In the genomic region with DNA sequence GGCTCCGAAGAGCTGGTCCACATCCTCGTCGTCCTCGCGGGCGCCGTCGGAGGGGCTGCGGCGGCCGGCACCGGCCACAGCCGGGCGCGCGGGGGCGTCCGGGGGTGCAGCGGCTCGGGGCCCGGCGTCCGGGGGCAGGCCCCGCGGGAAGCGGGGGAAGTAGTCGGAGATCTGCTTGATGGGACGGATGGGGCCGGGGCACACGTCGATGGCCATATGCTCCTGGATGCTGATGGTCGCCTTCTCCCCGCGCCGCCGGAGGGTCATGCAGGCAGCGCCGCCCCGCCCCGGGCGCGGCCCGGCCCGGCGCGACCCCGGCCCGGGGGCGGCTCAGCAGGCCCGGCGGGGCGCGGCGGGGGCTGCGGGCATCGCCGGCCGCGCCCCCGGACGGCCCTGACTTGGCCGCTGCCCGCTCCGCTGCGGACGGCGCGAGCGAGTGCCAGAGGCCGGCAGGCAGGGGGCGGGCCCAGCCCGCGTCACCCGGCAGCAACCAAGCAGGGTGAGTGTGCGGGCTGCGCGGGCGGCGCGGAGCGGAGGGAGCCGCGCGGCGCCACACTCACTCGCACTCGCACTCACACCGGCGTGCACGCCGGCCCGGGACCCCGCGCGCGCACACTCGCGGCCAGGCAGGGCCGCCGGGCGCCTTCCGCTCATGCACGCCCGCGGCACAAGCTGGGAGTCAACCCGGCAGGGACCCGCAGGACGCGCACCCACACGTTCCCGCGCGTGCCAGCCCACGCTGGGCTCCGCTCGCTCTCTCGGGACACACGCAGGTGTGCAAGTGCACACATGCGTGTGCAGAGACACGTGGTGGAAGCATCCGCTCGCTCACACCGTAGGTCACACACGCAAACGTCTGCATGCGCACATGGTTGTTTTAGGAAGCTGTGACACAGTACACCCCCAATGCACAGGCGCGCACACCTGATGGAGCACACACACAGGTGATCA, we compare ENCODE assay signal across 8 cellular contexts. TPM values are rescaled to one million over a fixed set of nuclear protein-coding genes. Genes with fewer than 3 reads are reported as not detected.
A peak's percentile ranks its signal among the peaks of the same experiment; 100 is the strongest.
DNase-seq lines count a peak whose midpoint lies in the region; ATAC-seq and TF ChIP-seq lines count a peak whose summit lies in the region.

A gene (minus strand): TSS at position 438 of the 951 bp plus-strand sequence. CDS start 171 bp downstream, at position 267.

- H3K36me3 Mint-ChIP-seq in activated CD4-positive, alpha-beta T cell treated with anti-CD3 and anti-CD28 coated beads, Interleukin-2, amount 10 ng/mL, durations not matched to agents 7 days and 5 days (ENCODE audit: low read depth) = no peaks in the 10 kb centered on the region

- H3K4me3 ChIP-seq in HCT116 (replicated peaks in 1 of 2; ENCODE audit: low read depth in 1 of 2, low read length in 2 of 2) = peak within 1 kb of the TSS; percentile 46 to 72
- H3K4me3 ChIP-seq in gastroesophageal sphincter = peak within 1 kb of the TSS; percentile 23 to 56
- H3K4me3 ChIP-seq in neural cell (ENCODE audit: low read length) = peak within 1 kb of the TSS; percentile 65
- H3K4me3 ChIP-seq in brain microvascular endothelial cell (ENCODE audit: low read depth, low read length) = no peak within 1 kb of the TSS

- peaks cover 7% of the 10 kb centered on the region for H3K4me1 Mint-ChIP-seq in activated CD4-positive, alpha-beta T cell treated with anti-CD3 and anti-CD28 coated beads, Interleukin-2, amount 10 ng/mL, durations not matched to agents 7 days and 5 days

- BruUV-seq in HCT116 (replicated peaks; lab: Mats Ljungman, UMichigan) = no TSS peak

- peaks cover 8% of the 10 kb centered on the region; the same call in 1 of the 2 replicates for H3K79me2 ChIP-seq in HCT116 (ENCODE audit: insufficient read depth, low read length)
- no peaks in the 10 kb centered on the region for H3K79me2 ChIP-seq in neural cell (replicated peaks; ENCODE audit: insufficient read depth, low read length)

- H3K4me2 ChIP-seq in HCT116 (ENCODE audit: low read length) (peak within 1 kb of the TSS; percentile 94), neural cell (ENCODE audit: low read length) (no peak within 1 kb of the TSS)

- no peaks in the 10 kb centered on the region for H3K27me3 ChIP-seq in HCT116 (ENCODE audit: insufficient read depth, low read length)
- H3K27me3 ChIP-seq in gastroesophageal sphincter = peaks cover 88% of the 10 kb centered on the region
- peaks cover 40% of the 10 kb centered on the region for H3K27me3 ChIP-seq in neural cell (ENCODE audit: insufficient read depth, low read depth, low read length)
- H3K27me3 ChIP-seq in brain microvascular endothelial cell (replicated peaks) = peaks cover 78% of the 10 kb centered on the region

- peak within 1 kb of the TSS; percentile 75 for H3K9ac ChIP-seq in HCT116 (ENCODE audit: low read length)
- peak within 1 kb of the TSS; percentile 54 for H3K9ac ChIP-seq in neural cell (ENCODE audit: low read length)

- WGBS in gastroesophageal sphincter (ENCODE audit: low coverage in 1 of 2), 2 donors = 45% methylated on average over 7 of the region's 128 CpGs; no CpG with 5 or more reads in 1 of the 2 donors

- DNase-seq in HCT116 (ENCODE audit: low read depth, low spot score) (peak; percentile 40), brain microvascular endothelial cell (no peak), DMS153 (lab: John Stamatoyannopoulos, UW) (no peak)
- no peak for DNase-seq in activated CD4-positive, alpha-beta T cell treated with anti-CD3 and anti-CD28 coated beads, Interleukin-2, amount 10 ng/mL, durations not matched to agents 7 days and 5 days
- no peak for DNase-seq in effector CD8-positive, alpha-beta T cell (lab: John Stamatoyannopoulos, UW)

- H3K27ac Mint-ChIP-seq in activated CD4-positive, alpha-beta T cell treated with anti-CD3 and anti-CD28 coated beads, Interleukin-2, amount 10 ng/mL, durations not matched to agents 7 days and 5 days = no peak within 1 kb of the TSS

- H3K4me3 Mint-ChIP-seq in activated CD4-positive, alpha-beta T cell treated with anti-CD3 and anti-CD28 coated beads, Interleukin-2, amount 10 ng/mL, durations not matched to agents 7 days and 5 days = peak within 1 kb of the TSS; percentile 32

- TF ChIP-seq CTCF in HCT116 (IDR thresholded peaks at IDR 0.05 in 2 of 3, conservative IDR thresholded peaks at IDR 0.05 in 1 of 3; ENCODE audit: borderline replicate concordance in 1 of 3, insufficient read depth in 1 of 3, low read depth in 2 of 3, low read length in 2 of 3) (no peak), gastroesophageal sphincter (IDR thresholded peaks at IDR 0.05) (peak in 1 of 4 experiments; percentile 21), neural cell (IDR thresholded peaks at IDR 0.05; ENCODE audit: poor library complexity, severe bottlenecking) (no peak), brain microvascular endothelial cell (IDR thresholded peaks at IDR 0.05; ENCODE audit: low read depth, low read length, missing control alignments) (no peak)

- in situ Hi-C loops in brain microvascular endothelial cell (cut with HindIII; ENCODE audit: low pct_ligation_motif_present, low sequenced_read_pairs) = no loop called here

- no peak for TF ChIP-seq RAD21 in HCT116 (IDR thresholded peaks at IDR 0.05; ENCODE audit: low read depth)
- peak; percentile 27 for TF ChIP-seq RAD21 in neural cell (conservative IDR thresholded peaks at IDR 0.05)

- peak within 1 kb of the TSS; percentile 68 for H3K27ac ChIP-seq in HCT116 (ENCODE audit: low read depth, low read length)
- peak within 1 kb of the TSS in 3 of 4 donors; percentile 63 to 80 (median 65) for H3K27ac ChIP-seq in gastroesophageal sphincter
- H3K27ac ChIP-seq in neural cell (ENCODE audit: low read length) = no peak within 1 kb of the TSS
- H3K27ac ChIP-seq in brain microvascular endothelial cell = no peak within 1 kb of the TSS

- CTCF ChIA-PET in HCT116 (lab: Charles Lee) = no interaction called here
- CTCF ChIA-PET in activated CD4-positive, alpha-beta T cell treated with anti-CD3 and anti-CD28 coated beads, Interleukin-2, amount 10 ng/mL, durations not matched to agents 7 days and 5 days (lab: Charles Lee) = interaction anchor here (1.1 kb wide), 1 partner anchor 9 kb away, joined by 3 read pairs; no protein-coding TSS in a partner anchor

- no peaks in the 10 kb centered on the region for H3K36me3 ChIP-seq in HCT116 (ENCODE audit: control insufficient read depth in 1 of 2, insufficient read depth in 2 of 2, low read length in 2 of 2)
- H3K36me3 ChIP-seq in gastroesophageal sphincter = no peaks in the 10 kb centered on the region
- no peaks in the 10 kb centered on the region for H3K36me3 ChIP-seq in neural cell (ENCODE audit: insufficient read depth, low read length)
- H3K36me3 ChIP-seq in brain microvascular endothelial cell (replicated peaks) = no peaks in the 10 kb centered on the region

- H3K9me2 ChIP-seq in HCT116 (ENCODE audit: insufficient read depth) (no peaks in the 10 kb centered on the region), neural cell (ENCODE audit: insufficient read depth, low read length) (no peaks in the 10 kb centered on the region)

- POLR2A ChIA-PET in HCT116 (lab: Charles Lee) = no interaction called here
- POLR2A ChIA-PET in activated CD4-positive, alpha-beta T cell treated with anti-CD3 and anti-CD28 coated beads, Interleukin-2, amount 10 ng/mL, durations not matched to agents 7 days and 5 days (lab: Charles Lee) = no interaction called here

- peaks cover 22 to 23% of the 10 kb centered on the region in 2 experiments for H3K4me1 ChIP-seq in HCT116 (ENCODE audit: control insufficient read depth in 1 of 2, insufficient read depth in 2 of 2, low read length in 2 of 2)
- H3K4me1 ChIP-seq in gastroesophageal sphincter = peaks cover 0 to 39% (median 4%) of the 10 kb centered on the region in 3 donors

- peak within 1 kb of the TSS; percentile 82 for H2AFZ ChIP-seq in HCT116 (ENCODE audit: low read depth, low read length, poor library complexity, severe bottlenecking)
- H2AFZ ChIP-seq in neural cell (ENCODE audit: low read depth, low read length) = no peak within 1 kb of the TSS

- intact Hi-C loops in HCT116 (cut with micrococcal nuclease) = no loop called here

- H3K27me3 Mint-ChIP-seq in activated CD4-positive, alpha-beta T cell treated with anti-CD3 and anti-CD28 coated beads, Interleukin-2, amount 10 ng/mL, durations not matched to agents 7 days and 5 days = peaks cover 34% of the 10 kb centered on the region

- H4K20me1 ChIP-seq in HCT116 (ENCODE audit: insufficient read depth) (no peaks in the 10 kb centered on the region), neural cell (ENCODE audit: insufficient read depth) (no peaks in the 10 kb centered on the region)

- no peaks in the 10 kb centered on the region for H3K9me3 Mint-ChIP-seq in activated CD4-positive, alpha-beta T cell treated with anti-CD3 and anti-CD28 coated beads, Interleukin-2, amount 10 ng/mL, durations not matched to agents 7 days and 5 days

- TF ChIP-seq POLR2A in HCT116 (IDR thresholded peaks at IDR 0.05; ENCODE audit: borderline replicate concordance, extremely low read depth, insufficient read depth, insufficient read length) (no peak), gastroesophageal sphincter (IDR thresholded peaks at IDR 0.05) (no peak)

- H3K9me3 ChIP-seq in HCT116 (ENCODE audit: control insufficient read depth in 1 of 2, insufficient read depth in 1 of 2, low read depth in 1 of 2, low read length in 2 of 2) (no peaks in the 10 kb centered on the region), gastroesophageal sphincter (no peaks in the 10 kb centered on the region), neural cell (ENCODE audit: low read length) (no peaks in the 10 kb centered on the region)

- TF ChIP-seq EP300 in gastroesophageal sphincter (IDR thresholded peaks at IDR 0.05) (no peak), neural cell (conservative IDR thresholded peaks at IDR 0.05; ENCODE audit: poor library complexity, severe bottlenecking) (no peak)

- RAD21 ChIA-PET in HCT116 (lab: Charles Lee; ENCODE audit: low non-redundant PET in 1 of 2, low total read pairs in 2 of 2, uncharacterized antibody in 2 of 2, unreplicated experiment in 2 of 2) = no interaction called here

- no peaks in the 10 kb centered on the region for H3F3A ChIP-seq in neural cell (ENCODE audit: insufficient read depth, low read length, poor library complexity, severe bottlenecking)

- ATAC-seq in HCT116 = peak; percentile 90
- peak; percentile 86 for ATAC-seq in gastroesophageal sphincter
- ATAC-seq in GM21515 (IDR thresholded peaks at IDR 0.05; ENCODE audit: unreplicated experiment) = no peak

TF ChIP-seq in HCT116, 20 proteins besides CTCF, POLR2A, EP300 and RAD21 (continues in another document):
- no peak for TF ChIP-seq EZH2 (IDR thresholded peaks at IDR 0.05)
- peak; percentile 6; the same call in 1 of the 2 replicates for TF ChIP-seq ZFX (IDR thresholded peaks at IDR 0.05)
- TF ChIP-seq POLR2AphosphoS5 (IDR thresholded peaks at IDR 0.05; ENCODE audit: low read depth, low read length) = peak; percentile 66

TF ChIP-seq in neural cell, 6 proteins besides CTCF, POLR2A, EP300 and RAD21 (continues in another document):
- TF ChIP-seq SMC3 (conservative IDR thresholded peaks at IDR 0.05; ENCODE audit: poor library complexity) (no peak), POLR2AphosphoS5 (IDR thresholded peaks at IDR 0.05) (peak; percentile 26)

RNA-seq across cellular contexts. Expression of the gene that starts here (rescaled TPM):
- total RNA-seq in HCT116 (2021; ENCODE audit: unreplicated experiment) (15.2 TPM), gastroesophageal sphincter (10 to 100 TPM in 3 of 4 donors, 1 to 10 TPM in 1; 4.4 to 11.5 (median 10.6) TPM)
- polyA plus RNA-seq in HCT116 (2012) = 7.5 and 9.8 TPM in 2 replicates
- not detected for total RNA-seq in activated CD4-positive, alpha-beta T cell treated with anti-CD3 and anti-CD28 coated beads, Interleukin-2, amount 10 ng/mL, durations not matched to agents 7 days and 5 days
- 4.8 TPM in 2 replicates for polyA plus RNA-seq in neural cell
- 12.8 and 14.1 TPM in 2 replicates for polyA minus RNA-seq in neural cell

Comparison
In these comparisons a context has a peak if more than half of its experiments do, and no peak if none do; other contexts are left out.
1. RNA of the gene that starts here (total RNA-seq): 15.2 TPM in HCT116 (single experiment) and 4.4 to 11.5 TPM in gastroesophageal sphincter; not detected in activated CD4-positive, alpha-beta T cell treated with anti-CD3 and anti-CD28 coated beads, Interleukin-2, amount 10 ng/mL, durations not matched to agents 7 days and 5 days; every median in the first group is over 4 times any median in the second.
2. H3K27ac ChIP-seq: peak in HCT116 (single experiment) and gastroesophageal sphincter (3 of 4); none in neural cell (single experiment) and brain microvascular endothelial cell (single experiment).